In genomic region chr5:11363779-11364178, GRCh38 we compare ENCODE assay signal across 26 cellular contexts.
"Had no signal": no experiment of that assay in that cellular context is flagged by ENCODE, and none has a peak within 500 bp of the region (broad histone marks: within the 10 kb centered on the region; RNA-seq: fewer than 3 reads in every experiment).

No MANE protein-coding gene starts in this region.

- H3K27me3 ChIP-seq: cardiac muscle cell, colonic mucosa, Peyer's patch had no signal

- H3K4me1 ChIP-seq: adrenal gland, colonic mucosa, Peyer's patch, SJSA1 had no signal

- H3K9me3 ChIP-seq: adrenal gland, colonic mucosa, Peyer's patch, SJSA1 had no signal

- H3K36me3 ChIP-seq: adrenal gland, cardiac muscle cell, colonic mucosa, Peyer's patch, SJSA1 had no signal

- H3K4me3 ChIP-seq: adrenal gland, cardiac muscle cell, colonic mucosa, Peyer's patch, SJSA1 had no signal

- DNase-seq: activated CD4-positive, alpha-beta T cell treated with anti-CD3 and anti-CD28 coated beads, Interleukin-2, amount 10 ng/mL, durations not matched to agents 24 days and 14 days; activated CD4-positive, alpha-beta T cell treated with anti-CD3 and anti-CD28 coated beads, Interleukin-2, amount 50 U/mL, for 4 hours; activated CD8-positive, alpha-beta T cell treated with anti-CD3 and anti-CD28 coated beads for 36 hours; activated gamma-delta T cell treated with Interleukin-2 at 50 U/mL for 16 hours; activated naive CD4-positive, alpha-beta T cell treated with anti-CD3 and anti-CD28 coated beads for 36 hours; activated T-cell treated with anti-CD3 and anti-CD28 coated beads, Interleukin-2, amount 50 U/mL, for 24 hours; adrenal gland; colonic mucosa; KG1; NCI-H1092 treated with DMSO at 0.1 percent for 48 hours; NCI-H1417 treated with DMSO at 0.1 percent for 48 hours; NCI-H187 treated with DMSO at 0.1 percent for 48 hours; NCI-H2081 treated with DMSO at 0.1 percent for 48 hours; NCI-H2171; NCI-H226; NCI-H446 treated with DMSO at 0.1 percent for 48 hours; NCI-H524; NCI-H69; NCI-H82; NK-92 treated with Interleukin-12 subunit alpha and Interleukin-12 subunit beta, amount 100 ng/mL, for 24 hours; PC-3; Peyer's patch; RPMI8226; SHP77 treated with DMSO at 0.1 percent for 48 hours had no signal

- H3K27ac ChIP-seq: adrenal gland, cardiac muscle cell, colonic mucosa, Peyer's patch, SJSA1 had no signal
